Comparison of ENCODE assay signal across 9 cellular contexts in the genomic region with DNA sequence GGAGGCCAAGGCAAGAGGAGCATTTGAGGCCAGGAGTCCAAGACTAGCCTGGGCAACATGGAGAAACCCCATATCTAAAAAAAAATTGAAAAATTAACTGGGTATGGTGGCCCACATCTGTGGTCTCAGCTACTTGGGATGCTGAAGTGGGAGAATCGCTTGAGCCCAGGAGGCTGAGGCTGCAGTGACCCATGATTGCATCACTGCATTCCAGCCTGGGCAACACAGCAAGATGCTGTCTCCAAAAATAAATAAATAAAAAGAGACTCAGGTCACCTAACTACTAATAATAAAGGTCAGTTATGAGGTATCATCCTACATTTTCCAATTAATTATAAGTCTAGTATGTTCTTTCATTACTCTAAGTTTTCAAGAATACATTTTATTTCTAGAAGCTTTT. TPM values are rescaled to one million over a fixed set of nuclear protein-coding genes. Genes with fewer than 3 reads are reported as not detected.
"Had no signal": no experiment of that assay in that cellular context is flagged by ENCODE, and none has a peak within 500 bp of the region (broad histone marks: within the 10 kb centered on the region; RNA-seq: fewer than 3 reads in every experiment).

No MANE protein-coding gene starts in this region.

- ATAC-seq: GM23338 had no signal

- H3K4me3 ChIP-seq: GM23338 had no signal

- H3K4me2 ChIP-seq: GM23338 had no signal

- H2AFZ ChIP-seq: GM23338 had no signal

- FAIRE-seq: H1, H54, HTR-8/SVneo had no signal

- DNase-seq: H9, HCEC 1CT, Kasumi-1, KG1 had no signal

RNA-seq across cellular contexts. Expression of a gene that starts 20.6 kb away (rescaled TPM):
- total RNA-seq: GM23338, H1, H9, HT-29 had no signal
- polyA plus RNA-seq: GM23338, H1 had no signal
